10 cellular contexts compared by ENCODE assay signal in the genomic region with DNA sequence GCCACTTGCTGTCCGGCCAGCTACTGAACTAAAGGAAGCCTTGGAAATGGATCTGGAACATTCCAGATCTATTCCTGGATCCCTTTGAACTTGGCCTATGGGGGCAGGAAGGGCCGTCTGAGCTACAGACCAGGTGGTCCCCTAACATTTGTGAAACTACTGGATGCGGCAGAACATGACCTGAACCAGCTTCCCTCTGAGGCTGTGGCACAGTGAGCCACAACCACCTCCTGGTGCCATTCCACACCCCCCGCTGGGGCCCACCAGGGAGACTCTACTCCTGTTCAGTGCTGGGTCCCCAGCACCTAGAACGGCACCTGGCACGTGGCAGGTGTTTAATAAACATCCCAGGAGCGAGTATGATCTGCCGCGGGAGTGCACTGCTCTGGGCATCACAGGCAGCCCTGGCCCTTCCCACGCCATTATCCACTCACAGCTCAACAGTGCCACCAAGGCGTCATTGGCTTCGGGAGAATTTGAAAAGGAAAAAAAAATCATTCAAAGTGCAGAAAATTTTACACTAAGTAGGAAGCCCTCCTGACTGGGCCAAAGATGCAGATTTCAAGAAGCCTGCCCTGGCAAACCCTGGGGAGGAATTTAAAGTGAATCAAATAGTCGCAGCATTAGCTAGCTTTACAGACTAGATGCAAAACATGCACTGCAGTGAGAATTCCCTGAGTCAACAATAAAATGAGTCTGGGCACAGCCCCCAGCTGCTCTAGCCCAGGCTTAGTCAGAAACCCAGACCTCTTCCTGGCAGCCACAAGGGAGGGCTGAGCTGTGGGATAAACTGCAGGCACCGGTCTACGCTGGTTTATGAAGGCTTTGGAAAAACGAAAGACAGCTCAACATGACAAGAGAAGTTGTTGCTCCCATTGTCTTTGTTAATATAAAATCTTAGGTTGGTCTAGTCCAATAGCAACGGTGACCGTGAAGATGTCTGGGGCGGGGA. TPM values are rescaled to one million over a fixed set of nuclear protein-coding genes. Genes with fewer than 3 reads are reported as not detected.
A peak's percentile ranks its signal among the peaks of the same experiment; 100 is the strongest.
DNase-seq lines count a peak whose midpoint lies in the region; ATAC-seq and TF ChIP-seq lines count a peak whose summit lies in the region.
"Had no signal": no experiment of that assay in that cellular context is flagged by ENCODE, and none has a peak within 500 bp of the region (broad histone marks: within the 10 kb centered on the region; RNA-seq: fewer than 3 reads in every experiment).

No MANE protein-coding gene starts in this region.

- no peaks in the 10 kb centered on the region for H3K79me2 ChIP-seq in OCI-LY3 (ENCODE audit: low read length)

- DNase-seq in NCI-H1417 (lab: John Stamatoyannopoulos, UW) = peak in 2 of 3 experiments; percentile 25 to 62
- no peak for DNase-seq in NCI-H1417 treated with DMSO at 0.1 percent for 48 hours (lab: John Stamatoyannopoulos, UW)
- DNase-seq in fibroblast of villous mesenchyme (ENCODE audit: low read depth) = peak; percentile 56
- DNase-seq in stomach = peak; percentile 41
- no peak for DNase-seq in HuH-7.5 (ENCODE audit: low spot score)

- no peak for TF ChIP-seq EP300 in stomach (IDR thresholded peaks at IDR 0.05)

- intact Hi-C loops in stomach (cut with DNase I; ENCODE audit: low total_unique reads) = no loop called here

- H3K4me1 ChIP-seq in OCI-LY3 (ENCODE audit: low read length) (no peaks in the 10 kb centered on the region), stomach (peaks cover 17 to 33% (median 21%) of the 10 kb centered on the region in 4 donors)

- no peak overlapping the region for H3K4me2 ChIP-seq in OCI-LY3 (ENCODE audit: low read length)

- H3K36me3 ChIP-seq in OCI-LY3 (replicated peaks; ENCODE audit: low read depth, low read length) (no peaks in the 10 kb centered on the region), stomach (no peaks in the 10 kb centered on the region)

- no peaks in the 10 kb centered on the region for H3K9me3 ChIP-seq in OCI-LY3 (ENCODE audit: insufficient read depth, low read length)
- H3K9me3 ChIP-seq in stomach = no peaks in the 10 kb centered on the region

- TF ChIP-seq CTCF in OCI-LY3 (IDR thresholded peaks at IDR 0.05; ENCODE audit: low read depth, low read length) (peak; percentile 49), fibroblast of villous mesenchyme (IDR thresholded peaks at IDR 0.05; ENCODE audit: insufficient read depth, low read depth, low read length) (peak; percentile 34), stomach (IDR thresholded peaks at IDR 0.05) (peak in 4 of 7 experiments; percentile 13 to 34 (median 29))

- no peak overlapping the region for H3K9ac ChIP-seq in OCI-LY3 (ENCODE audit: low read length)

- no peak overlapping the region for H2AFZ ChIP-seq in OCI-LY3 (ENCODE audit: low read depth, low read length)

- H3K4me3 ChIP-seq in OCI-LY3 (ENCODE audit: low read length) (no peak overlapping the region), fibroblast of villous mesenchyme (ENCODE audit: low read depth, low read length) (no peak overlapping the region), stomach (no peak overlapping the region)
- H3K4me3 ChIP-seq: K562 had no signal

- ATAC-seq in HG03039 (IDR thresholded peaks at IDR 0.05; ENCODE audit: unreplicated experiment) (no peak), GM21786 (IDR thresholded peaks at IDR 0.05; ENCODE audit: unreplicated experiment) (no peak)
- ATAC-seq: K562 had no signal

- TF ChIP-seq POLR2A in stomach (IDR thresholded peaks at IDR 0.05) = no peak

- H3K27ac ChIP-seq in OCI-LY3 (ENCODE audit: low read length) (no peak overlapping the region), stomach (peak overlapping the region in 2 of 5 donors; percentile 18 to 57)

- 30 to 46% (median 44%) methylated on average over 19 of the region's 19 CpGs for WGBS in stomach, 5 donors

- H3K27me3 ChIP-seq in OCI-LY3 (ENCODE audit: low read depth, low read length) (peaks cover 45% of the 10 kb centered on the region), stomach (peaks cover 0 to 30% (median 11%) of the 10 kb centered on the region in 3 donors)

- no peaks in the 10 kb centered on the region for H4K20me1 ChIP-seq in OCI-LY3 (ENCODE audit: insufficient read depth, low read length)

RNA-seq across cellular contexts. Expression of a gene that starts 14.3 kb away (rescaled TPM):
- 0.32 and 0.86 TPM in 2 replicates for total RNA-seq in fibroblast of villous mesenchyme
- 10 to 100 TPM in 1 of 5 donors, 1 to 10 TPM in 3, under 1 TPM in 1; 0.29 to 10.5 (median 6.2) TPM for total RNA-seq in stomach
- 1 to 10 TPM in 2 of 3 donors, under 1 TPM in 1; 0.68 to 2.3 (median 1.7) TPM for polyA plus RNA-seq in stomach
- total RNA-seq: K562 had no signal

RNA-seq across cellular contexts. Expression of a gene that starts 35.9 kb away (rescaled TPM):
- not detected in 2 replicates for total RNA-seq in fibroblast of villous mesenchyme
- total RNA-seq in stomach = 1 to 10 TPM in 2 of 5 donors, not detected in 3; 1.0 to 2.2 TPM
- polyA plus RNA-seq in stomach = under 1 TPM in 2 of 3 donors, not detected in 1; 0.12 to 0.53 TPM
- total RNA-seq: dermis microvascular lymphatic vessel endothelial cell had no signal

Comparison
In these comparisons a context has a peak if more than half of its experiments do, and no peak if none do; other contexts are left out.
1. DNase-seq: peak in NCI-H1417 (2 of 3), fibroblast of villous mesenchyme (single experiment) and stomach (single experiment); none in NCI-H1417 treated with DMSO at 0.1 percent for 48 hours (single experiment) and HuH-7.5 (single experiment).
2. Peak in every context shown above with its lines, with median percentiles within 50 percentile points of each other: CTCF ChIP-seq.